ENCODE assay signal across 16 cellular contexts in genomic region chr20:52269327-52269726, GRCh38.
DNase-seq lines count a peak whose midpoint lies in the region; ATAC-seq, FAIRE-seq and TF ChIP-seq lines count a peak whose summit lies in the region.
"Had no signal": no experiment of that assay in that cellular context is flagged by ENCODE, and none has a peak within 500 bp of the region (broad histone marks: within the 10 kb centered on the region; RNA-seq: fewer than 3 reads in every experiment).

No MANE protein-coding gene starts in this region.

- H3K4me1 ChIP-seq in adipocyte (ENCODE audit: control insufficient read depth, insufficient read depth, low read length) (peaks cover 16% of the 10 kb centered on the region), upper lobe of right lung (no peaks in the 10 kb centered on the region), pancreas (no peaks in the 10 kb centered on the region)
- H3K4me1 ChIP-seq: neural progenitor cell, vagina had no signal

- no peak for TF ChIP-seq CTCF in upper lobe of right lung (IDR thresholded peaks at IDR 0.05)
- no peak for TF ChIP-seq CTCF in pancreas (IDR thresholded peaks at IDR 0.05)

- FAIRE-seq in pancreas (lab: Jason Lieb, UNC): no peak

- H3K36me3 ChIP-seq in adipocyte (ENCODE audit: control insufficient read depth, insufficient read depth, low read length, severe bottlenecking) (no peaks in the 10 kb centered on the region), upper lobe of right lung (no peaks in the 10 kb centered on the region), pancreas (no peaks in the 10 kb centered on the region)
- H3K36me3 ChIP-seq: brain microvascular endothelial cell, neural progenitor cell, vagina had no signal

- ATAC-seq in Right ventricle myocardium superior (ENCODE audit: poor library complexity) (peak; percentile 46), upper lobe of right lung (peak; percentile 68), pancreas (no peak), GM18868 (IDR thresholded peaks at IDR 0.05; ENCODE audit: unreplicated experiment) (no peak)

- H3K27ac ChIP-seq in upper lobe of right lung (no peak overlapping the region), pancreas (no peak overlapping the region)
- H3K27ac ChIP-seq: brain microvascular endothelial cell, dorsolateral prefrontal cortex, neural progenitor cell, vagina had no signal

- H3K9me3 ChIP-seq in adipocyte (ENCODE audit: control insufficient read depth, low read length): no peaks in the 10 kb centered on the region
- no peaks in the 10 kb centered on the region for H3K9me3 ChIP-seq in upper lobe of right lung
- no peaks in the 10 kb centered on the region for H3K9me3 ChIP-seq in pancreas
- H3K9me3 ChIP-seq: vagina had no signal

- no peak overlapping the region for H3K9ac ChIP-seq in adipocyte (ENCODE audit: low read length)
- H3K9ac ChIP-seq: neural progenitor cell had no signal

- whole genome bisulfite sequencing in pancreas, 2 donors: 78 to 81% methylated on average over 7 of the region's 7 CpGs

- intact Hi-C loops in Right ventricle myocardium superior (cut with DNase I) (no loop called here), cardiac septum (cut with DNase I) (no loop called here), upper lobe of right lung (cut with DNase I) (no loop called here), pancreas (cut with DNase I) (no loop called here)

- H3K27me3 ChIP-seq in adipocyte (replicated peaks; ENCODE audit: control insufficient read depth, insufficient read depth, low read length): no peaks in the 10 kb centered on the region
- H3K27me3 ChIP-seq in upper lobe of right lung: no peaks in the 10 kb centered on the region
- no peaks in the 10 kb centered on the region for H3K27me3 ChIP-seq in pancreas
- H3K27me3 ChIP-seq: brain microvascular endothelial cell, neural progenitor cell, vagina had no signal

- H3K4me3 ChIP-seq in adipocyte (ENCODE audit: low read length): no peak overlapping the region
- no peak overlapping the region for H3K4me3 ChIP-seq in upper lobe of right lung
- H3K4me3 ChIP-seq in pancreas: no peak overlapping the region
- H3K4me3 ChIP-seq: dorsolateral prefrontal cortex, neural progenitor cell, vagina had no signal

- DNase-seq in Right ventricle myocardium superior: no peak
- DNase-seq in cardiac septum (ENCODE audit: low spot score): no peak
- DNase-seq in NCI-H82 (lab: John Stamatoyannopoulos, UW): peak; percentile 92
- DNase-seq in adipocyte (ENCODE audit: low read depth): peak; percentile 3
- no peak for DNase-seq in upper lobe of right lung
- no peak for DNase-seq in pancreas
- DNase-seq in LoVo (ENCODE audit: low spot score): no peak
- DNase-seq: activated CD4-positive, CD25-positive, alpha-beta regulatory T cell treated with anti-CD3 and anti-CD28 coated beads, Interleukin-2, amount 50 U/mL, for 72 hours; brain microvascular endothelial cell; dorsolateral prefrontal cortex; mesendoderm; NCI-H2029; stimulated activated naive CD4-positive, alpha-beta T cell treated with Interleukin-2 at 50 U/mL for 16 hours had no signal

Comparison
In these comparisons a context has a peak if more than half of its experiments do, and no peak if none do; other contexts are left out.
1. ATAC-seq: peak in Right ventricle myocardium superior (single experiment) and upper lobe of right lung (single experiment); none in pancreas (0 of 4) and GM18868 (single experiment).
2. DNase-seq: peak in NCI-H82 (single experiment) and adipocyte (single experiment); none in Right ventricle myocardium superior (single experiment), cardiac septum (single experiment), upper lobe of right lung (single experiment), pancreas (0 of 6) and LoVo (single experiment).